26 cellular contexts compared by ENCODE assay signal in the genomic region with DNA sequence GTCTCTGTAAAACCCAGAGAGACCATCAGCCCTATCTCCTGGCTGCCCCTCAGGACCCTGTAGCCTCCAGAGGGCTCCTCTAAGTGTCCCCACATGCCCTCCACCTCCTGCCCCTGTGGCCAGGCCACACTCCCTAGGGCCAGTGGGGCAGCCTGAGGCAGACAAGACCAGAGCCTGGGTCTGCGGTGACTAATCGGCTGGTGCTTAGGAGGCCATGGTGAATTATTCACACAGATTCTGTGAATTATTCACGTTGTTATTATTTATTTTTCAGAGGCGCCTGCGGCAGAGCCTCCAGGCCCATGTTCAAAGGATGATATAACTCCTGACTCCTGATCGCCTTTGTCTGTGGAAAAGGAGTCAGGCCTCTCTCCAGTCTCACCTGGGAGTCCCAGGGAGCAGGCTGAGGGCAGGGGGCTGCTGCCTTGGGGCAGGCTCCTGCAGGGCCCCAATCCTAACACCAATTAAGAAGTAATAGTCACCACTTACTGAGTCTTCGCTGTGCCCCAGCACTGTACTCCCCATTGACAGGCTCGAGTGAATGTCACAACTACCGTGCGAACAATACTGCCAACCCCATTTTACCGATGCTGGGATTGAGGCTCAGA.
DNase-seq lines count a peak whose midpoint lies in the region; ATAC-seq and TF ChIP-seq lines count a peak whose summit lies in the region.
"Had no signal": no experiment of that assay in that cellular context is flagged by ENCODE, and none has a peak within 500 bp of the region (broad histone marks: within the 10 kb centered on the region; RNA-seq: fewer than 3 reads in every experiment).

No MANE protein-coding gene starts in this region.

- DNase-seq in LHCN-M2 (ENCODE audit: low read depth) (peak; percentile 21), dorsolateral prefrontal cortex (no peak), myocyte (ENCODE audit: low read depth) (peak; percentile 3), GM10266 (ENCODE audit: extremely low spot score) (no peak), putamen (ENCODE audit: low spot score) (no peak), WTC11 (ENCODE audit: low spot score) (no peak)
- DNase-seq: activated CD4-positive, alpha-beta T cell treated with anti-CD3 and anti-CD28 coated beads for 4 hours; activated gamma-delta T cell treated with Interleukin-2 at 50 U/mL for 16 hours; activated T-cell treated with anti-CD3 and anti-CD28 coated beads, Interleukin-2, amount 50 U/mL, for 4 hours; brain microvascular endothelial cell; effector memory CD8-positive, alpha-beta T cell; IMR-90; left lung; NCI-H1105; NCI-H1930; ovary; SHP77; stimulated activated CD4-positive, alpha-beta T cell treated with anti-CD3 and anti-CD28 coated beads, Interleukin-2, amount 100 ng/mL, for 24 hours; upper lobe of left lung had no signal

- H3K4me1 Mint-ChIP-seq in WTC11 = peaks cover 43% of the 10 kb centered on the region

- POLR2A ChIA-PET in WTC11 (lab: Charles Lee) = no interaction called here

- peak overlapping the region in 55 of 59 donors; percentile 7 to 91 (median 69) for H3K27ac ChIP-seq in dorsolateral prefrontal cortex
- H3K27ac ChIP-seq: brain microvascular endothelial cell, esophagus muscularis mucosa, foreskin keratinocyte, left lung, ovary, right atrium auricular region, upper lobe of left lung had no signal

- no peaks in the 10 kb centered on the region for H3K27me3 Mint-ChIP-seq in WTC11 (ENCODE audit: low read depth)

- H3K27me3 ChIP-seq in dorsolateral prefrontal cortex = no peaks in the 10 kb centered on the region
- H3K27me3 ChIP-seq: left lung, ovary, right atrium auricular region, upper lobe of left lung had no signal

- no peaks in the 10 kb centered on the region for H3K9me3 Mint-ChIP-seq in WTC11
- H3K9me3 Mint-ChIP-seq: activated T-cell treated with anti-CD3 and anti-CD28 coated beads, Interleukin-2, amount 50 U/mL, for 4 hours; CD8-positive, alpha-beta T cell; effector memory CD8-positive, alpha-beta T cell; H9; T-helper 2 cell treated with Interferon-gamma antibody and Interleukin-4, amounts not matched to agents 5 μg/mL and 100 μg/mL, for 36 hours had no signal

- no peak overlapping the region for H3K4me3 Mint-ChIP-seq in WTC11
- H3K4me3 Mint-ChIP-seq: activated T-cell treated with anti-CD3 and anti-CD28 coated beads, Interleukin-2, amount 50 U/mL, for 4 hours; CD8-positive, alpha-beta T cell; effector memory CD8-positive, alpha-beta T cell; H9; T-helper 2 cell treated with Interferon-gamma antibody and Interleukin-4, amounts not matched to agents 5 μg/mL and 100 μg/mL, for 36 hours had no signal

- CTCF ChIA-PET in WTC11 (lab: Charles Lee) = interaction anchor here (0.8 to 2.2 kb wide), 6 partner anchors 28 to 164 kb away, joined by 3 to 10 read pairs (median 4); a partner anchor contains a TSS

- TF ChIP-seq CTCF in dorsolateral prefrontal cortex (IDR thresholded peaks at IDR 0.05 in 54 of 56, conservative IDR thresholded peaks at IDR 0.05 in 2 of 56; ENCODE audit: low read depth in 1 of 56, partially characterized antibody in 56 of 56) = no peak
- TF ChIP-seq CTCF in GM10266 (IDR thresholded peaks at IDR 0.05; ENCODE audit: control insufficient read depth, insufficient read depth, low read depth, missing control alignments) = no peak
- TF ChIP-seq CTCF in WTC11 (IDR thresholded peaks at IDR 0.05) = no peak

- ATAC-seq in HG03135 (IDR thresholded peaks at IDR 0.05; ENCODE audit: unreplicated experiment) (no peak), WTC11 (no peak)
- ATAC-seq: activated T-cell treated with anti-CD3 and anti-CD28 coated beads, Interleukin-2, amount 50 U/mL, for 4 hours; CD8-positive, alpha-beta T cell; effector memory CD8-positive, alpha-beta T cell; left lung had no signal

- no peak overlapping the region for H3K4me3 ChIP-seq in dorsolateral prefrontal cortex
- H3K4me3 ChIP-seq: esophagus muscularis mucosa, left lung, ovary, right atrium auricular region, upper lobe of left lung had no signal

- intact Hi-C loops in dorsolateral prefrontal cortex (cut with DNase I) = no loop called here

- no peak overlapping the region for H3K27ac Mint-ChIP-seq in WTC11
- H3K27ac Mint-ChIP-seq: CD8-positive, alpha-beta T cell; effector memory CD8-positive, alpha-beta T cell; T-helper 2 cell treated with Interferon-gamma antibody and Interleukin-4, amounts not matched to agents 5 μg/mL and 100 μg/mL, for 36 hours had no signal

- H3K36me3 Mint-ChIP-seq in WTC11 = no peaks in the 10 kb centered on the region
- H3K36me3 Mint-ChIP-seq: CD8-positive, alpha-beta T cell had no signal

TF ChIP-seq in WTC11, 78 proteins besides CTCF, POLR2A, EP300 and RAD21:
- TF ChIP-seq, protein P1, sequence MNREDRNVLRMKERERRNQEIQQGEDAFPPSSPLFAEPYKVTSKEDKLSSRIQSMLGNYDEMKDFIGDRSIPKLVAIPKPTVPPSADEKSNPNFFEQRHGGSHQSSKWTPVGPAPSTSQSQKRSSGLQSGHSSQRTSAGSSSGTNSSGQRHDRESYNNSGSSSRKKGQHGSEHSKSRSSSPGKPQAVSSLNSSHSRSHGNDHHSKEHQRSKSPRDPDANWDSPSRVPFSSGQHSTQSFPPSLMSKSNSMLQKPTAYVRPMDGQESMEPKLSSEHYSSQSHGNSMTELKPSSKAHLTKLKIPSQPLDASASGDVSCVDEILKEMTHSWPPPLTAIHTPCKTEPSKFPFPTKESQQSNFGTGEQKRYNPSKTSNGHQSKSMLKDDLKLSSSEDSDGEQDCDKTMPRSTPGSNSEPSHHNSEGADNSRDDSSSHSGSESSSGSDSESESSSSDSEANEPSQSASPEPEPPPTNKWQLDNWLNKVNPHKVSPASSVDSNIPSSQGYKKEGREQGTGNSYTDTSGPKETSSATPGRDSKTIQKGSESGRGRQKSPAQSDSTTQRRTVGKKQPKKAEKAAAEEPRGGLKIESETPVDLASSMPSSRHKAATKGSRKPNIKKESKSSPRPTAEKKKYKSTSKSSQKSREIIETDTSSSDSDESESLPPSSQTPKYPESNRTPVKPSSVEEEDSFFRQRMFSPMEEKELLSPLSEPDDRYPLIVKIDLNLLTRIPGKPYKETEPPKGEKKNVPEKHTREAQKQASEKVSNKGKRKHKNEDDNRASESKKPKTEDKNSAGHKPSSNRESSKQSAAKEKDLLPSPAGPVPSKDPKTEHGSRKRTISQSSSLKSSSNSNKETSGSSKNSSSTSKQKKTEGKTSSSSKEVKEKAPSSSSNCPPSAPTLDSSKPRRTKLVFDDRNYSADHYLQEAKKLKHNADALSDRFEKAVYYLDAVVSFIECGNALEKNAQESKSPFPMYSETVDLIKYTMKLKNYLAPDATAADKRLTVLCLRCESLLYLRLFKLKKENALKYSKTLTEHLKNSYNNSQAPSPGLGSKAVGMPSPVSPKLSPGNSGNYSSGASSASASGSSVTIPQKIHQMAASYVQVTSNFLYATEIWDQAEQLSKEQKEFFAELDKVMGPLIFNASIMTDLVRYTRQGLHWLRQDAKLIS (CRISPR knock-in tag; IDR thresholded peaks at IDR 0.05; ENCODE audit: borderline replicate concordance) = no peak
- TF ChIP-seq, protein P2, sequence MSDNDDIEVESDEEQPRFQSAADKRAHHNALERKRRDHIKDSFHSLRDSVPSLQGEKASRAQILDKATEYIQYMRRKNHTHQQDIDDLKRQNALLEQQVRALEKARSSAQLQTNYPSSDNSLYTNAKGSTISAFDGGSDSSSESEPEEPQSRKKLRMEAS (CRISPR knock-in tag; IDR thresholded peaks at IDR 0.05) = no peak
- TF ChIP-seq NR2C2 (CRISPR knock-in tag; IDR thresholded peaks at IDR 0.05) = no peak
- no peak for TF ChIP-seq TEAD4 (CRISPR knock-in tag; IDR thresholded peaks at IDR 0.05)
- no peak for TF ChIP-seq CREB1 (CRISPR knock-in tag; IDR thresholded peaks at IDR 0.05)
- TF ChIP-seq, protein P3, sequence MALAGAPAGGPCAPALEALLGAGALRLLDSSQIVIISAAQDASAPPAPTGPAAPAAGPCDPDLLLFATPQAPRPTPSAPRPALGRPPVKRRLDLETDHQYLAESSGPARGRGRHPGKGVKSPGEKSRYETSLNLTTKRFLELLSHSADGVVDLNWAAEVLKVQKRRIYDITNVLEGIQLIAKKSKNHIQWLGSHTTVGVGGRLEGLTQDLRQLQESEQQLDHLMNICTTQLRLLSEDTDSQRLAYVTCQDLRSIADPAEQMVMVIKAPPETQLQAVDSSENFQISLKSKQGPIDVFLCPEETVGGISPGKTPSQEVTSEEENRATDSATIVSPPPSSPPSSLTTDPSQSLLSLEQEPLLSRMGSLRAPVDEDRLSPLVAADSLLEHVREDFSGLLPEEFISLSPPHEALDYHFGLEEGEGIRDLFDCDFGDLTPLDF (CRISPR knock-in tag; IDR thresholded peaks at IDR 0.05) = no peak
- no peak for TF ChIP-seq ZNF317 (CRISPR knock-in tag; IDR thresholded peaks at IDR 0.05; ENCODE audit: borderline replicate concordance, low read depth)
- no peak for TF ChIP-seq EMX1 (CRISPR knock-in tag; IDR thresholded peaks at IDR 0.05)
- TF ChIP-seq, protein P4, sequence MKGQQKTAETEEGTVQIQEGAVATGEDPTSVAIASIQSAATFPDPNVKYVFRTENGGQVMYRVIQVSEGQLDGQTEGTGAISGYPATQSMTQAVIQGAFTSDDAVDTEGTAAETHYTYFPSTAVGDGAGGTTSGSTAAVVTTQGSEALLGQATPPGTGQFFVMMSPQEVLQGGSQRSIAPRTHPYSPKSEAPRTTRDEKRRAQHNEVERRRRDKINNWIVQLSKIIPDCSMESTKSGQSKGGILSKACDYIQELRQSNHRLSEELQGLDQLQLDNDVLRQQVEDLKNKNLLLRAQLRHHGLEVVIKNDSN (CRISPR knock-in tag; IDR thresholded peaks at IDR 0.05) = no peak
- TF ChIP-seq NFYB (CRISPR knock-in tag; conservative IDR thresholded peaks at IDR 0.05; ENCODE audit: low read depth) = no peak
- TF ChIP-seq TCF7 (CRISPR knock-in tag; IDR thresholded peaks at IDR 0.05; ENCODE audit: low read depth) = no peak
- TF ChIP-seq, protein P5, sequence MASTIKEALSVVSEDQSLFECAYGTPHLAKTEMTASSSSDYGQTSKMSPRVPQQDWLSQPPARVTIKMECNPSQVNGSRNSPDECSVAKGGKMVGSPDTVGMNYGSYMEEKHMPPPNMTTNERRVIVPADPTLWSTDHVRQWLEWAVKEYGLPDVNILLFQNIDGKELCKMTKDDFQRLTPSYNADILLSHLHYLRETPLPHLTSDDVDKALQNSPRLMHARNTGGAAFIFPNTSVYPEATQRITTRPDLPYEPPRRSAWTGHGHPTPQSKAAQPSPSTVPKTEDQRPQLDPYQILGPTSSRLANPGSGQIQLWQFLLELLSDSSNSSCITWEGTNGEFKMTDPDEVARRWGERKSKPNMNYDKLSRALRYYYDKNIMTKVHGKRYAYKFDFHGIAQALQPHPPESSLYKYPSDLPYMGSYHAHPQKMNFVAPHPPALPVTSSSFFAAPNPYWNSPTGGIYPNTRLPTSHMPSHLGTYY (CRISPR knock-in tag; IDR thresholded peaks at IDR 0.05) = no peak
- no peak for TF ChIP-seq ESRRA (CRISPR knock-in tag; IDR thresholded peaks at IDR 0.05; ENCODE audit: borderline replicate concordance)
- TF ChIP-seq FOXJ3 (CRISPR knock-in tag; IDR thresholded peaks at IDR 0.05; ENCODE audit: borderline replicate concordance) = no peak

Comparison
In these comparisons a context has a peak if more than half of its experiments do, and no peak if none do; other contexts are left out.
1. DNase-seq: peak in LHCN-M2 (single experiment) and myocyte (single experiment); none in dorsolateral prefrontal cortex (0 of 10), GM10266 (single experiment), putamen (single experiment) and WTC11 (single experiment).